Comparison of ENCODE assay signal across 15 cellular contexts in the genomic region with DNA sequence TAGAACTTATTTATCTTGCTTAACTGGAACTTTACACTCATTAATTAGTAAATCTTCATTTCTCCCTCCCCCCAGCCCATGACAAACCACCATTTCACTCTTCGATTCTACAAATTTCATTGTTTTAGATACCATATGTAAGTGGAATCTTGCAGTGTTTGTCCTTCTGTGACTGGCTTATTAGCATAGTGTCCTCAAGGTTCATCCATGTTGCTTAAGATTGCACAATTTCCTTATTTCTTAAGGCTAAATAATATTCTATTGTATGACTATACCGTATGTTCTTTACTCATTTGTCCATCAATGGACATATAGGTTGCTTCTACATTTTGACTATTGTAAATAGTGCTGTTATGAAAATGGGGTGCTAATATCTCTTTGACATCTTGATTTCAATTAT. TPM values are rescaled to one million over a fixed set of nuclear protein-coding genes. Genes with fewer than 3 reads are reported as not detected.
DNase-seq lines count a peak whose midpoint lies in the region; ATAC-seq and TF ChIP-seq lines count a peak whose summit lies in the region.
"Had no signal": no experiment of that assay in that cellular context is flagged by ENCODE, and none has a peak within 500 bp of the region (broad histone marks: within the 10 kb centered on the region; RNA-seq: fewer than 3 reads in every experiment).

No MANE protein-coding gene starts in this region.

- in situ Hi-C loops in ACHN (cut with HindIII; ENCODE audit: low pct_ligation_motif_present, low pct_unique_long_range_greater_than_20kb, low sequenced_read_pairs): no loop called here

- H3K4me3 ChIP-seq in fibroblast of villous mesenchyme (ENCODE audit: low read depth, low read length) (no peak overlapping the region), thoracic aorta (peak overlapping the region; percentile 52)
- H3K4me3 ChIP-seq: ovary, SJCRH30 had no signal

- H3K36me3 ChIP-seq in thoracic aorta: no peaks in the 10 kb centered on the region
- H3K36me3 ChIP-seq: ovary, SJCRH30 had no signal

- peaks cover 40% of the 10 kb centered on the region for H3K27me3 Mint-ChIP-seq in activated naive CD4-positive, alpha-beta T cell treated with anti-CD3 and anti-CD28 coated beads, Interleukin-2, amount 10 ng/mL, durations not matched to agents 7 days and 5 days

- no peaks in the 10 kb centered on the region for H3K9me3 ChIP-seq in thoracic aorta
- H3K9me3 ChIP-seq: ovary, SJCRH30 had no signal

- no peak overlapping the region for H3K27ac ChIP-seq in thoracic aorta
- H3K27ac ChIP-seq: C4-2B, ovary, SJCRH30 had no signal

- H3K27ac Mint-ChIP-seq in activated naive CD4-positive, alpha-beta T cell treated with anti-CD3 and anti-CD28 coated beads, Interleukin-2, amount 10 ng/mL, durations not matched to agents 7 days and 5 days: no peak overlapping the region

- H3K4me1 Mint-ChIP-seq in activated naive CD4-positive, alpha-beta T cell treated with anti-CD3 and anti-CD28 coated beads, Interleukin-2, amount 10 ng/mL, durations not matched to agents 7 days and 5 days: peaks cover 27% of the 10 kb centered on the region

- no peak for TF ChIP-seq CTCF in fibroblast of villous mesenchyme (IDR thresholded peaks at IDR 0.05; ENCODE audit: insufficient read depth, low read depth, low read length)
- no peak for TF ChIP-seq CTCF in thoracic aorta (IDR thresholded peaks at IDR 0.05)

- H3K9me3 Mint-ChIP-seq in activated naive CD4-positive, alpha-beta T cell treated with anti-CD3 and anti-CD28 coated beads, Interleukin-2, amount 10 ng/mL, durations not matched to agents 7 days and 5 days: no peaks in the 10 kb centered on the region

- ATAC-seq in thoracic aorta (ENCODE audit: insufficient number of reproducible peaks, low FRiP score, low read depth) (no peak), HG02852 (IDR thresholded peaks at IDR 0.05; ENCODE audit: unreplicated experiment) (no peak)
- ATAC-seq: HCT116 had no signal

- CTCF ChIA-PET in activated naive CD4-positive, alpha-beta T cell treated with anti-CD3 and anti-CD28 coated beads, Interleukin-2, amount 10 ng/mL, durations not matched to agents 7 days and 5 days (lab: Charles Lee): interaction anchor here (0.8 to 1.2 kb wide), 4 partner anchors 29 to 148 kb away, joined by 3 to 7 read pairs (median 3); no protein-coding TSS in a partner anchor

- no peaks in the 10 kb centered on the region for H3K4me1 ChIP-seq in thoracic aorta (ENCODE audit: control insufficient read depth in 1 of 2, low read depth in 2 of 2)
- H3K4me1 ChIP-seq: SJCRH30 had no signal

- peak overlapping the region; percentile 41 for H3K4me3 Mint-ChIP-seq in activated naive CD4-positive, alpha-beta T cell treated with anti-CD3 and anti-CD28 coated beads, Interleukin-2, amount 10 ng/mL, durations not matched to agents 7 days and 5 days

- DNase-seq in activated naive CD4-positive, alpha-beta T cell treated with anti-CD3 and anti-CD28 coated beads, Interleukin-2, amount 10 ng/mL, durations not matched to agents 7 days and 5 days: no peak
- DNase-seq in activated naive CD4-positive, alpha-beta T cell treated with anti-CD3 and anti-CD28 coated beads, Interleukin-2, amount 50 U/mL, for 16 hours: no peak
- DNase-seq in SKM-1 (lab: John Stamatoyannopoulos, UW; ENCODE audit: unreplicated experiment) (peak; percentile 36), fibroblast of villous mesenchyme (ENCODE audit: low read depth) (peak; percentile 35), thoracic aorta (ENCODE audit: low spot score) (no peak), ACHN (no peak), T-helper 9 cell (no peak)
- DNase-seq: activated CD8-positive, alpha-beta memory T cell treated with anti-CD3 and anti-CD28 coated beads for 24 hours; Karpas-422; ovary; SJCRH30; substantia nigra had no signal

- no peaks in the 10 kb centered on the region for H3K27me3 ChIP-seq in thoracic aorta (replicated peaks; ENCODE audit: insufficient read depth)
- H3K27me3 ChIP-seq: ovary, SJCRH30 had no signal

- no peaks in the 10 kb centered on the region for H3K36me3 Mint-ChIP-seq in activated naive CD4-positive, alpha-beta T cell treated with anti-CD3 and anti-CD28 coated beads, Interleukin-2, amount 10 ng/mL, durations not matched to agents 7 days and 5 days

RNA-seq across cellular contexts. Expression of gene RNF212, which starts 24.5 kb away (rescaled TPM):
- total RNA-seq in fibroblast of villous mesenchyme: 2.9 and 3.0 TPM in 2 replicates
- total RNA-seq in thoracic aorta: 1 to 10 TPM; 1.2 to 2.4 TPM
- total RNA-seq: SJCRH30 had no signal

RNA-seq across cellular contexts. Expression of gene SPON2, which starts 34.5 kb away (rescaled TPM):
- total RNA-seq in fibroblast of villous mesenchyme: 197 and 601 TPM in 2 replicates
- total RNA-seq in thoracic aorta: 10 to 100 TPM; 15.2 to 18.4 TPM

Comparison
In these comparisons a context has a peak if more than half of its experiments do, and no peak if none do; other contexts are left out.
1. DNase-seq: peak in SKM-1 (single experiment) and fibroblast of villous mesenchyme (single experiment); none in activated naive CD4-positive, alpha-beta T cell treated with anti-CD3 and anti-CD28 coated beads, Interleukin-2, amount 10 ng/mL, durations not matched to agents 7 days and 5 days (single experiment), activated naive CD4-positive, alpha-beta T cell treated with anti-CD3 and anti-CD28 coated beads, Interleukin-2, amount 50 U/mL, for 16 hours (single experiment), thoracic aorta (single experiment), ACHN (single experiment) and T-helper 9 cell (single experiment).
2. RNA of gene SPON2, which starts 34.5 kb away (total RNA-seq): 197 to 601 TPM in fibroblast of villous mesenchyme; 15.2 to 18.4 TPM in thoracic aorta; every median in the first group is over 10 times any median in the second.